Comparison of ENCODE assay signal across 12 cellular contexts in the genomic region with DNA sequence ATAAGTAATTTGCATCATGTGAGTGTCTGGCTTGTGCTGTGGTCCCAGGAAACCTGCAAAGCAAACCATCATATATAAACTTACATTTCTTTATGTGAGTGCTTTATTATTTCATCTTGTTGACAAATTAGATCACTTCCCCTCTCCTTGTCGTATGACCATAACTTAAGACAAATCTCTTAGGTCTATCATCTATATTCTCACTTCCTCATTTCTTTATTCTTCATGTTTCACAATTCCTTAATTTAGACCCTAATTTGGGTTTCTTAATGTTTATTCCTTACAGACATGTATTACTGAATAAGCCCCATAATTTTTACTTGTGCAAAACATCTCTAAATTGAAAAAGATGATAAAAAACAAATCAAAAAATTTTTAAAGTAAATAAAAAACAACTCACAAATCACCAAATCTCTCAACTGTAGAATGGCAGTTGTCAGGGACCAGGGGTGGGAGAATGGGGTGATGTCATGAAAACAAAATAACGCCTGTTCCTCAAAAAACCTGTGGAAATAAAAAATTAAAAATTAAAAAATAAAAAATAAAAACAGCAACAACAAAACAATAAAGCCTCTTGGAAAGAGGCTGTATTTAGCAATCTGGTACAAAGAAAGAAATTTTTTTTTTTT. TPM values are rescaled to one million over a fixed set of nuclear protein-coding genes. Genes with fewer than 3 reads are reported as not detected.
DNase-seq lines count a peak whose midpoint lies in the region; ATAC-seq and TF ChIP-seq lines count a peak whose summit lies in the region.
"Had no signal": no experiment of that assay in that cellular context is flagged by ENCODE, and none has a peak within 500 bp of the region (broad histone marks: within the 10 kb centered on the region; RNA-seq: fewer than 3 reads in every experiment).

No MANE protein-coding gene starts in this region.

- peaks cover 0 to 23% (median 18%) of the 10 kb centered on the region in 5 donors for H3K36me3 Mint-ChIP-seq in naive thymus-derived CD4-positive, alpha-beta T cell
- H3K36me3 Mint-ChIP-seq in activated T-helper 1 cell treated with anti-CD3 and anti-CD28 coated beads, Interleukin-12 subunit alpha, Interleukin-12 subunit beta, Interleukin-2, Interleukin-4 antibody, amounts not matched to agents 30 ng/mL and 10 ng/mL and 1 ng/mL, durations not matched to agents 14 hours and 24 hours and 36 hours (ENCODE audit: low read depth) = peaks cover 2% of the 10 kb centered on the region
- no peaks in the 10 kb centered on the region for H3K36me3 Mint-ChIP-seq in MCF 10A (ENCODE audit: insufficient read depth, unreplicated experiment)

- no peak overlapping the region for H3K4me3 Mint-ChIP-seq in naive thymus-derived CD4-positive, alpha-beta T cell
- H3K4me3 Mint-ChIP-seq in activated T-helper 1 cell treated with anti-CD3 and anti-CD28 coated beads, Interleukin-12 subunit alpha, Interleukin-12 subunit beta, Interleukin-2, Interleukin-4 antibody, amounts not matched to agents 30 ng/mL and 10 ng/mL and 1 ng/mL, durations not matched to agents 14 hours and 24 hours and 36 hours = no peak overlapping the region
- no peak overlapping the region for H3K4me3 Mint-ChIP-seq in MCF 10A (ENCODE audit: unreplicated experiment)

- DNase-seq in Kasumi-1 (lab: John Stamatoyannopoulos, UW) = peak; percentile 15 to 39
- no peak for DNase-seq in naive thymus-derived CD4-positive, alpha-beta T cell
- no peak for DNase-seq in activated T-helper 1 cell treated with anti-CD3 and anti-CD28 coated beads, Interleukin-12 subunit alpha, Interleukin-12 subunit beta, Interleukin-2, Interleukin-4 antibody, amounts not matched to agents 30 ng/mL and 10 ng/mL and 1 ng/mL, durations not matched to agents 14 hours and 24 hours and 36 hours (ENCODE audit: low spot score)
- no peak for DNase-seq in NK-92 treated with Interleukin-12 subunit alpha and Interleukin-12 subunit beta, amount 100 ng/mL, for 24 hours (lab: John Stamatoyannopoulos, UW)
- no peak for DNase-seq in MCF 10A (ENCODE audit: unreplicated experiment)
- DNase-seq: DMS79; esophagus squamous epithelium; stimulated activated CD4-positive, alpha-beta T cell treated with anti-CD3 and anti-CD28 coated beads, Interleukin-1b, Interleukin-23, amount 100 ng/mL, for 48 hours; T-helper 1 cell had no signal

- H3K27me3 ChIP-seq in naive thymus-derived CD4-positive, alpha-beta T cell (ENCODE audit: control insufficient read depth in 2 of 2, insufficient read depth in 2 of 2, low read length in 2 of 2) = no peaks in the 10 kb centered on the region
- H3K27me3 ChIP-seq: esophagus squamous epithelium had no signal

- H3K9me3 Mint-ChIP-seq in naive thymus-derived CD4-positive, alpha-beta T cell = peaks cover 0 to 16% (median 4%) of the 10 kb centered on the region in 11 donors
- H3K9me3 Mint-ChIP-seq in activated T-helper 1 cell treated with anti-CD3 and anti-CD28 coated beads, Interleukin-12 subunit alpha, Interleukin-12 subunit beta, Interleukin-2, Interleukin-4 antibody, amounts not matched to agents 30 ng/mL and 10 ng/mL and 1 ng/mL, durations not matched to agents 14 hours and 24 hours and 36 hours = peaks cover 13% of the 10 kb centered on the region
- H3K9me3 Mint-ChIP-seq in MCF 10A (ENCODE audit: unreplicated experiment) = peaks cover 14% of the 10 kb centered on the region

- TF ChIP-seq CTCF in MCF 10A (IDR thresholded peaks at IDR 0.05; ENCODE audit: unreplicated experiment) = no peak

- ATAC-seq in GM18873 (IDR thresholded peaks at IDR 0.05; ENCODE audit: low FRiP score, unreplicated experiment) = peak; percentile 33
- ATAC-seq in HG02759 (IDR thresholded peaks at IDR 0.05; ENCODE audit: unreplicated experiment) = peak; percentile 34
- peak; percentile 57 for ATAC-seq in naive thymus-derived CD4-positive, alpha-beta T cell
- ATAC-seq in HG03469 (IDR thresholded peaks at IDR 0.05; ENCODE audit: unreplicated experiment) = no peak

- POLR2A ChIA-PET in naive thymus-derived CD4-positive, alpha-beta T cell (lab: Charles Lee) = interaction anchor here (1.7 kb wide), 1 partner anchor 48 kb away, joined by 5 read pairs; no protein-coding TSS in a partner anchor
- POLR2A ChIA-PET in MCF 10A (lab: Yijun Ruan, JAX) = no interaction called here

- no peak overlapping the region for H3K4me3 ChIP-seq in naive thymus-derived CD4-positive, alpha-beta T cell (ENCODE audit: low read length)
- H3K4me3 ChIP-seq: esophagus squamous epithelium had no signal

- no TSS peak for BruUV-seq in MCF 10A (replicated peaks; lab: Mats Ljungman, UMichigan)

- H3K27ac ChIP-seq in naive thymus-derived CD4-positive, alpha-beta T cell (ENCODE audit: low read depth, low read length) = no peak overlapping the region
- H3K27ac ChIP-seq: esophagus squamous epithelium had no signal

- no peaks in the 10 kb centered on the region for H3K27me3 Mint-ChIP-seq in naive thymus-derived CD4-positive, alpha-beta T cell
- H3K27me3 Mint-ChIP-seq in activated T-helper 1 cell treated with anti-CD3 and anti-CD28 coated beads, Interleukin-12 subunit alpha, Interleukin-12 subunit beta, Interleukin-2, Interleukin-4 antibody, amounts not matched to agents 30 ng/mL and 10 ng/mL and 1 ng/mL, durations not matched to agents 14 hours and 24 hours and 36 hours (ENCODE audit: insufficient read depth) = no peaks in the 10 kb centered on the region
- H3K27me3 Mint-ChIP-seq in MCF 10A (ENCODE audit: insufficient read depth, unreplicated experiment) = no peaks in the 10 kb centered on the region

- peaks cover 17 to 29% of the 10 kb centered on the region in 2 donors for H3K4me1 ChIP-seq in naive thymus-derived CD4-positive, alpha-beta T cell (ENCODE audit: control insufficient read depth in 2 of 2, insufficient read depth in 2 of 2, low read length in 2 of 2)

- no peaks in the 10 kb centered on the region for H3K36me3 ChIP-seq in naive thymus-derived CD4-positive, alpha-beta T cell (ENCODE audit: control insufficient read depth in 2 of 3, insufficient read depth in 3 of 3, low read length in 3 of 3)
- H3K36me3 ChIP-seq: esophagus squamous epithelium had no signal

- H3K9me3 ChIP-seq in naive thymus-derived CD4-positive, alpha-beta T cell (ENCODE audit: control insufficient read depth in 2 of 3, low read length in 3 of 3) = no peaks in the 10 kb centered on the region

- CTCF ChIA-PET in naive thymus-derived CD4-positive, alpha-beta T cell (lab: Charles Lee) = no interaction called here
- CTCF ChIA-PET in MCF 10A (lab: Yijun Ruan, JAX) = interaction anchor here (0.6 kb wide), 1 partner anchor 12 kb away, joined by 3 read pairs; no protein-coding TSS in a partner anchor

- H3K4me1 Mint-ChIP-seq in naive thymus-derived CD4-positive, alpha-beta T cell = peaks cover 19 to 37% (median 31%) of the 10 kb centered on the region in 7 donors
- peaks cover 26% of the 10 kb centered on the region for H3K4me1 Mint-ChIP-seq in activated T-helper 1 cell treated with anti-CD3 and anti-CD28 coated beads, Interleukin-12 subunit alpha, Interleukin-12 subunit beta, Interleukin-2, Interleukin-4 antibody, amounts not matched to agents 30 ng/mL and 10 ng/mL and 1 ng/mL, durations not matched to agents 14 hours and 24 hours and 36 hours (ENCODE audit: low read depth)
- H3K4me1 Mint-ChIP-seq in MCF 10A (ENCODE audit: insufficient read depth, unreplicated experiment) = no peaks in the 10 kb centered on the region

- intact Hi-C loops in naive thymus-derived CD4-positive, alpha-beta T cell (cut with micrococcal nuclease) = loop anchor here in 1 of 2 donors (2.0 to 10.0 kb wide), 2 partner anchors 49 to 101 kb away; a partner anchor contains a TSS
- intact Hi-C loops in activated T-helper 1 cell treated with anti-CD3 and anti-CD28 coated beads, Interleukin-12 subunit alpha, Interleukin-12 subunit beta, Interleukin-2, Interleukin-4 antibody, amounts not matched to agents 30 ng/mL and 10 ng/mL and 1 ng/mL, durations not matched to agents 14 hours and 24 hours and 36 hours (cut with micrococcal nuclease) = no loop called here
- intact Hi-C loops in MCF 10A (cut with micrococcal nuclease) = no loop called here

- peak overlapping the region in 1 of 9 donors; percentile 31 for H3K27ac Mint-ChIP-seq in naive thymus-derived CD4-positive, alpha-beta T cell
- no peak overlapping the region for H3K27ac Mint-ChIP-seq in activated T-helper 1 cell treated with anti-CD3 and anti-CD28 coated beads, Interleukin-12 subunit alpha, Interleukin-12 subunit beta, Interleukin-2, Interleukin-4 antibody, amounts not matched to agents 30 ng/mL and 10 ng/mL and 1 ng/mL, durations not matched to agents 14 hours and 24 hours and 36 hours
- no peak overlapping the region for H3K27ac Mint-ChIP-seq in MCF 10A (ENCODE audit: low read depth, unreplicated experiment)

RNA-seq across cellular contexts. Expression of a gene that starts 49.5 kb away (rescaled TPM):
- 1 to 10 TPM; 1.6 to 5.1 (median 4.8) TPM for total RNA-seq in naive thymus-derived CD4-positive, alpha-beta T cell
- polyA plus RNA-seq in naive thymus-derived CD4-positive, alpha-beta T cell = 1 to 10 TPM; 1.1 to 1.3 TPM
- total RNA-seq in activated T-helper 1 cell treated with anti-CD3 and anti-CD28 coated beads, Interleukin-12 subunit alpha, Interleukin-12 subunit beta, Interleukin-2, Interleukin-4 antibody, amounts not matched to agents 30 ng/mL and 10 ng/mL and 1 ng/mL, durations not matched to agents 14 hours and 24 hours and 36 hours = 8.8 TPM in 2 replicates
- total RNA-seq in MCF 10A (2022) = 10.6 and 10.9 TPM in 2 replicates

Comparison
In these comparisons a context has a peak if more than half of its experiments do, and no peak if none do; other contexts are left out.
1. DNase-seq: peak in Kasumi-1 (2 of 2); none in naive thymus-derived CD4-positive, alpha-beta T cell (0 of 9), activated T-helper 1 cell treated with anti-CD3 and anti-CD28 coated beads, Interleukin-12 subunit alpha, Interleukin-12 subunit beta, Interleukin-2, Interleukin-4 antibody, amounts not matched to agents 30 ng/mL and 10 ng/mL and 1 ng/mL, durations not matched to agents 14 hours and 24 hours and 36 hours (single experiment), NK-92 treated with Interleukin-12 subunit alpha and Interleukin-12 subunit beta, amount 100 ng/mL, for 24 hours (single experiment) and MCF 10A (single experiment).